Comparison of ENCODE assay signal across 17 cellular contexts in genomic region chr2:173298536-173299097, GRCh38.
"Had no signal": no experiment of that assay in that cellular context is flagged by ENCODE, and none has a peak within 500 bp of the region (broad histone marks: within the 10 kb centered on the region; RNA-seq: fewer than 3 reads in every experiment).

No MANE protein-coding gene starts in this region.

- H3K27ac Mint-ChIP-seq: activated CD4-positive, alpha-beta T cell treated with anti-CD3 and anti-CD28 coated beads, Interleukin-2, amount 10 ng/mL, durations not matched to agents 24 days and 14 days; activated naive CD4-positive, alpha-beta T cell treated with anti-CD3 and anti-CD28 coated beads, Interleukin-2, amount 10 ng/mL, durations not matched to agents 7 days and 5 days; activated T-helper 17 cell treated with anti-CD3 and anti-CD28 coated beads, Interleukin-2, amount 50 U/mL, for 72 hours; nephron progenitor cell; stimulated activated naive B cell treated with anti-CD40 and anti-IgM and Interleukin-4, amounts not matched to agents 10 μg/mL and 1 μg/mL and 100 μg/mL, for 72 hours had no signal

- H3K9me3 ChIP-seq: gastrocnemius medialis had no signal

- H3K4me3 ChIP-seq: dorsolateral prefrontal cortex, gastrocnemius medialis, left ventricle myocardium inferior, psoas muscle, spleen, transverse colon had no signal

- H3K4me3 Mint-ChIP-seq: activated CD4-positive, alpha-beta T cell treated with anti-CD3 and anti-CD28 coated beads, Interleukin-2, amount 10 ng/mL, durations not matched to agents 24 days and 14 days; activated naive CD4-positive, alpha-beta T cell treated with anti-CD3 and anti-CD28 coated beads, Interleukin-2, amount 10 ng/mL, durations not matched to agents 7 days and 5 days; activated T-helper 17 cell treated with anti-CD3 and anti-CD28 coated beads, Interleukin-2, amount 50 U/mL, for 72 hours; nephron progenitor cell; stimulated activated naive B cell treated with anti-CD40 and anti-IgM and Interleukin-4, amounts not matched to agents 10 μg/mL and 1 μg/mL and 100 μg/mL, for 72 hours had no signal

- ATAC-seq: activated T-helper 17 cell treated with anti-CD3 and anti-CD28 coated beads, Interleukin-2, amount 50 U/mL, for 72 hours; gastrocnemius medialis; psoas muscle; sciatic nerve; stimulated activated naive B cell treated with anti-CD40 and anti-IgM and Interleukin-4, amounts not matched to agents 10 μg/mL and 1 μg/mL and 100 μg/mL, for 72 hours had no signal

- H3K4me1 ChIP-seq: gastrocnemius medialis, left ventricle myocardium inferior, psoas muscle, spleen, transverse colon had no signal

- H3K27me3 ChIP-seq: gastrocnemius medialis, spleen, transverse colon had no signal

- FAIRE-seq: kidney had no signal

- H3K27ac ChIP-seq: dorsolateral prefrontal cortex, gastrocnemius medialis, left ventricle myocardium inferior, psoas muscle, spleen, transverse colon had no signal

- H3K4me1 Mint-ChIP-seq: activated naive CD4-positive, alpha-beta T cell treated with anti-CD3 and anti-CD28 coated beads, Interleukin-2, amount 10 ng/mL, durations not matched to agents 7 days and 5 days; activated T-helper 17 cell treated with anti-CD3 and anti-CD28 coated beads, Interleukin-2, amount 50 U/mL, for 72 hours; nephron progenitor cell; stimulated activated naive B cell treated with anti-CD40 and anti-IgM and Interleukin-4, amounts not matched to agents 10 μg/mL and 1 μg/mL and 100 μg/mL, for 72 hours had no signal

- H3K36me3 ChIP-seq: gastrocnemius medialis, left ventricle myocardium inferior, spleen, transverse colon had no signal

- H3K27me3 Mint-ChIP-seq: activated CD4-positive, alpha-beta T cell treated with anti-CD3 and anti-CD28 coated beads, Interleukin-2, amount 10 ng/mL, durations not matched to agents 24 days and 14 days had no signal

- DNase-seq: activated CD4-positive, alpha-beta T cell treated with anti-CD3 and anti-CD28 coated beads, Interleukin-2, amount 10 ng/mL, durations not matched to agents 24 days and 14 days; activated naive CD4-positive, alpha-beta T cell treated with anti-CD3 and anti-CD28 coated beads, Interleukin-2, amount 10 ng/mL, durations not matched to agents 7 days and 5 days; amniotic stem cell; cerebellar nuclear complex; dorsolateral prefrontal cortex; gastrocnemius medialis; kidney; left ventricle myocardium inferior; mesenchymal stem cell; nephron progenitor cell; psoas muscle; spleen; stimulated activated CD4-positive, alpha-beta T cell treated with anti-CD3 and anti-CD28 coated beads, Interleukin-2, amount 100 ng/mL, for 24 hours; stimulated activated naive B cell treated with anti-CD40 and anti-IgM and Interleukin-4, amounts not matched to agents 10 μg/mL and 1 μg/mL and 100 μg/mL, for 72 hours; transverse colon had no signal
